ENCODE assay signal across 1 cellular context in the genomic region with DNA sequence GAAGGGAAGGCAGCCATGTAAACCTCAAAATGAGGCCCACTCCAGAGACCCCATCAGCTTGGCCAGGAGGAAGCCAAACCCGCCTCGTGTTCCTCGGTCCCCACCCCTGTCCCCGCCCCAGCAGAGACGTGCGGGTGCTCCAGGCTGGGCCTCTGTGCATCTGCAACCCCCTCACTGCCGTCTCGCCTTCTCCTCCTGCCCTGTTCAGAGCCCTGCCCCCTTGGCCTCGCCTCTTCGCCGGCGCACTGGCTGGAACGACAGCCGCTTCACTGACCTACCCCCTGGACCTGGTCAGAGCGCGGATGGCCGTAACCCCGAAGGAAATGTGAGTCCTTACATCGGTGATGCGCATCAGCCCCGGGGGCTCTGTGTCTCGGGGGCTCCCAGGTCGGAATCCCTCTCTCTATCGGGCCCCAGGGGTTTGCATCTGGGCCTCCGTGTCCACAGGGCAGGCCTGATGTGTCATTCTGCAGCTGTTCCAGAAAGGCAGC.
TF ChIP-seq lines count a peak whose summit lies in the region.

No MANE protein-coding gene starts in this region.

TF ChIP-seq in GM12878, 131 proteins besides CTCF, POLR2A, EP300 and RAD21 (continued from another document):
- TF ChIP-seq, protein P1, sequence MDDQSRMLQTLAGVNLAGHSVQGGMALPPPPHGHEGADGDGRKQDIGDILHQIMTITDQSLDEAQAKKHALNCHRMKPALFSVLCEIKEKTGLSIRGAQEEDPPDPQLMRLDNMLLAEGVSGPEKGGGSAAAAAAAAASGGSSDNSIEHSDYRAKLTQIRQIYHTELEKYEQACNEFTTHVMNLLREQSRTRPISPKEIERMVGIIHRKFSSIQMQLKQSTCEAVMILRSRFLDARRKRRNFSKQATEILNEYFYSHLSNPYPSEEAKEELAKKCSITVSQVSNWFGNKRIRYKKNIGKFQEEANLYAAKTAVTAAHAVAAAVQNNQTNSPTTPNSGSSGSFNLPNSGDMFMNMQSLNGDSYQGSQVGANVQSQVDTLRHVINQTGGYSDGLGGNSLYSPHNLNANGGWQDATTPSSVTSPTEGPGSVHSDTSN (IDR thresholded peaks at IDR 0.05; ENCODE audit: insufficient replicate concordance, low read depth, low read length) = no peak
- TF ChIP-seq, protein P2, sequence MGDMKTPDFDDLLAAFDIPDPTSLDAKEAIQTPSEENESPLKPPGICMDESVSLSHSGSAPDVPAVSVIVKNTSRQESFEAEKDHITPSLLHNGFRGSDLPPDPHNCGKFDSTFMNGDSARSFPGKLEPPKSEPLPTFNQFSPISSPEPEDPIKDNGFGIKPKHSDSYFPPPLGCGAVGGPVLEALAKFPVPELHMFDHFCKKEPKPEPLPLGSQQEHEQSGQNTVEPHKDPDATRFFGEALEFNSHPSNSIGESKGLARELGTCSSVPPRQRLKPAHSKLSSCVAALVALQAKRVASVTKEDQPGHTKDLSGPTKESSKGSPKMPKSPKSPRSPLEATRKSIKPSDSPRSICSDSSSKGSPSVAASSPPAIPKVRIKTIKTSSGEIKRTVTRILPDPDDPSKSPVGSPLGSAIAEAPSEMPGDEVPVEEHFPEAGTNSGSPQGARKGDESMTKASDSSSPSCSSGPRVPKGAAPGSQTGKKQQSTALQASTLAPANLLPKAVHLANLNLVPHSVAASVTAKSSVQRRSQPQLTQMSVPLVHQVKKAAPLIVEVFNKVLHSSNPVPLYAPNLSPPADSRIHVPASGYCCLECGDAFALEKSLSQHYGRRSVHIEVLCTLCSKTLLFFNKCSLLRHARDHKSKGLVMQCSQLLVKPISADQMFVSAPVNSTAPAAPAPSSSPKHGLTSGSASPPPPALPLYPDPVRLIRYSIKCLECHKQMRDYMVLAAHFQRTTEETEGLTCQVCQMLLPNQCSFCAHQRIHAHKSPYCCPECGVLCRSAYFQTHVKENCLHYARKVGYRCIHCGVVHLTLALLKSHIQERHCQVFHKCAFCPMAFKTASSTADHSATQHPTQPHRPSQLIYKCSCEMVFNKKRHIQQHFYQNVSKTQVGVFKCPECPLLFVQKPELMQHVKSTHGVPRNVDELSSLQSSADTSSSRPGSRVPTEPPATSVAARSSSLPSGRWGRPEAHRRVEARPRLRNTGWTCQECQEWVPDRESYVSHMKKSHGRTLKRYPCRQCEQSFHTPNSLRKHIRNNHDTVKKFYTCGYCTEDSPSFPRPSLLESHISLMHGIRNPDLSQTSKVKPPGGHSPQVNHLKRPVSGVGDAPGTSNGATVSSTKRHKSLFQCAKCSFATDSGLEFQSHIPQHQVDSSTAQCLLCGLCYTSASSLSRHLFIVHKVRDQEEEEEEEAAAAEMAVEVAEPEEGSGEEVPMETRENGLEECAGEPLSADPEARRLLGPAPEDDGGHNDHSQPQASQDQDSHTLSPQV (IDR thresholded peaks at IDR 0.05) = no peak
- no peak for TF ChIP-seq SUZ12 (IDR thresholded peaks at IDR 0.05; ENCODE audit: unreplicated experiment)
- no peak for TF ChIP-seq WRNIP1 (IDR thresholded peaks at IDR 0.05; ENCODE audit: borderline replicate concordance, low read depth, low read length)
- TF ChIP-seq, protein P3, sequence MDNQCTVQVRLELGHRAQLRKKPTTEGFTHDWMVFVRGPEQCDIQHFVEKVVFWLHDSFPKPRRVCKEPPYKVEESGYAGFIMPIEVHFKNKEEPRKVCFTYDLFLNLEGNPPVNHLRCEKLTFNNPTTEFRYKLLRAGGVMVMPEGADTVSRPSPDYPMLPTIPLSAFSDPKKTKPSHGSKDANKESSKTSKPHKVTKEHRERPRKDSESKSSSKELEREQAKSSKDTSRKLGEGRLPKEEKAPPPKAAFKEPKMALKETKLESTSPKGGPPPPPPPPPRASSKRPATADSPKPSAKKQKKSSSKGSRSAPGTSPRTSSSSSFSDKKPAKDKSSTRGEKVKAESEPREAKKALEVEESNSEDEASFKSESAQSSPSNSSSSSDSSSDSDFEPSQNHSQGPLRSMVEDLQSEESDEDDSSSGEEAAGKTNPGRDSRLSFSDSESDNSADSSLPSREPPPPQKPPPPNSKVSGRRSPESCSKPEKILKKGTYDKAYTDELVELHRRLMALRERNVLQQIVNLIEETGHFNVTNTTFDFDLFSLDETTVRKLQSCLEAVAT (IDR thresholded peaks at IDR 0.05) = no peak
